18 cellular contexts compared by ENCODE assay signal in genomic region chr7:24955313-24955712, GRCh38. TPM values are rescaled to one million over a fixed set of nuclear protein-coding genes. Genes with fewer than 3 reads are reported as not detected.
DNase-seq lines count a peak whose midpoint lies in the region; ATAC-seq lines count a peak whose summit lies in the region.
"Had no signal": no experiment of that assay in that cellular context is flagged by ENCODE, and none has a peak within 500 bp of the region (broad histone marks: within the 10 kb centered on the region; RNA-seq: fewer than 3 reads in every experiment).

No MANE protein-coding gene starts in this region.

- H3K9me3 ChIP-seq in Karpas-422 (ENCODE audit: low read length), result no peaks in the 10 kb centered on the region
- H3K9me3 ChIP-seq: BE2C, Caco-2 had no signal

- no peaks in the 10 kb centered on the region for H3K9me2 ChIP-seq in Karpas-422 (replicated peaks; ENCODE audit: insufficient read depth, low read length)

- H3K9me3 Mint-ChIP-seq in activated naive CD4-positive, alpha-beta T cell treated with anti-CD3 and anti-CD28 coated beads, Interleukin-2, amount 50 U/mL, for 24 hours, result no peaks in the 10 kb centered on the region
- no peaks in the 10 kb centered on the region for H3K9me3 Mint-ChIP-seq in activated naive CD4-positive, alpha-beta T cell treated with anti-CD3 and anti-CD28 coated beads, Interleukin-2, amount 50 U/mL, for 72 hours
- no peaks in the 10 kb centered on the region for H3K9me3 Mint-ChIP-seq in central memory CD8-positive, alpha-beta T cell
- H3K9me3 Mint-ChIP-seq: CD4-positive, alpha-beta T cell; CD8-positive, alpha-beta T cell had no signal

- no peak overlapping the region for H3K4me3 Mint-ChIP-seq in activated naive CD4-positive, alpha-beta T cell treated with anti-CD3 and anti-CD28 coated beads, Interleukin-2, amount 50 U/mL, for 24 hours
- no peak overlapping the region for H3K4me3 Mint-ChIP-seq in central memory CD8-positive, alpha-beta T cell
- H3K4me3 Mint-ChIP-seq: CD4-positive, alpha-beta T cell; CD8-positive, alpha-beta T cell had no signal

- no peaks in the 10 kb centered on the region for H3K27me3 ChIP-seq in Karpas-422 (ENCODE audit: low read length)
- H3K27me3 ChIP-seq: BE2C, BLaER1 had no signal

- peaks cover 54% of the 10 kb centered on the region for H4K20me1 ChIP-seq in Karpas-422 (ENCODE audit: insufficient read depth, low read depth, low read length)
- H4K20me1 ChIP-seq: BLaER1 had no signal

- DNase-seq in activated naive CD4-positive, alpha-beta T cell treated with anti-CD3 and anti-CD28 coated beads, Interleukin-2, amount 50 U/mL, for 72 hours (ENCODE audit: low spot score in 2 of 2), result no peak
- DNase-seq in Karpas-422, result no peak
- no peak for DNase-seq in central memory CD8-positive, alpha-beta T cell (ENCODE audit: low spot score in 2 of 2)
- no peak for DNase-seq in SKM-1 treated with dmso at 0.1 percent for 144 hours (lab: John Stamatoyannopoulos, UW; ENCODE audit: unreplicated experiment)
- no peak for DNase-seq in NOMO-1 treated with DMSO at 0.1 percent for 48 hours (lab: John Stamatoyannopoulos, UW; ENCODE audit: unreplicated experiment)
- DNase-seq in C1 segment of cervical spinal cord (lab: John Stamatoyannopoulos, UW), result no peak
- DNase-seq: 8988T; ACHN; Caco-2; Calu3; CD4-positive, alpha-beta T cell; CD8-positive, alpha-beta T cell; DMS79 treated with DMSO at 0.1 percent for 48 hours; GF-D8 had no signal

- H3K4me1 ChIP-seq in Karpas-422 (ENCODE audit: low read length), result peaks cover 100% of the 10 kb centered on the region
- H3K4me1 ChIP-seq: BLaER1, Caco-2 had no signal

- H3K4me3 ChIP-seq in Karpas-422 (ENCODE audit: low read length), result no peak overlapping the region
- H3K4me3 ChIP-seq: BLaER1 had no signal

- peak overlapping the region; percentile 74 for H3K27ac ChIP-seq in Karpas-422 (ENCODE audit: low read length)
- H3K27ac ChIP-seq: BLaER1, C4-2B had no signal

- peaks cover 6% of the 10 kb centered on the region; the same call in 1 of the 2 replicates for H3K36me3 ChIP-seq in Karpas-422 (ENCODE audit: insufficient read depth, low read length)
- H3K36me3 ChIP-seq: BE2C, BLaER1 had no signal

- H3K36me3 Mint-ChIP-seq in activated naive CD4-positive, alpha-beta T cell treated with anti-CD3 and anti-CD28 coated beads, Interleukin-2, amount 50 U/mL, for 24 hours, result no peaks in the 10 kb centered on the region
- H3K36me3 Mint-ChIP-seq in activated naive CD4-positive, alpha-beta T cell treated with anti-CD3 and anti-CD28 coated beads, Interleukin-2, amount 50 U/mL, for 72 hours, result peaks cover 0 to 16% of the 10 kb centered on the region in 2 donors
- H3K36me3 Mint-ChIP-seq in central memory CD8-positive, alpha-beta T cell (ENCODE audit: insufficient read depth), result no peaks in the 10 kb centered on the region
- H3K36me3 Mint-ChIP-seq: CD8-positive, alpha-beta T cell had no signal

- no peak overlapping the region for H3K9ac ChIP-seq in Karpas-422 (ENCODE audit: low read length)
- H3K9ac ChIP-seq: BLaER1 had no signal

- ATAC-seq in activated naive CD4-positive, alpha-beta T cell treated with anti-CD3 and anti-CD28 coated beads, Interleukin-2, amount 50 U/mL, for 72 hours, result no peak
- no peak for ATAC-seq in central memory CD8-positive, alpha-beta T cell (replicated peaks; ENCODE audit: extremely low read depth, poor library complexity, severe bottlenecking)
- ATAC-seq: CD8-positive, alpha-beta T cell had no signal

- H3K79me2 ChIP-seq in Karpas-422 (ENCODE audit: low read length), result peaks cover 100% of the 10 kb centered on the region

- H3K4me1 Mint-ChIP-seq in activated naive CD4-positive, alpha-beta T cell treated with anti-CD3 and anti-CD28 coated beads, Interleukin-2, amount 50 U/mL, for 24 hours, result peaks cover 68% of the 10 kb centered on the region
- H3K4me1 Mint-ChIP-seq in central memory CD8-positive, alpha-beta T cell, result peaks cover 82% of the 10 kb centered on the region

- H3K27ac Mint-ChIP-seq in activated naive CD4-positive, alpha-beta T cell treated with anti-CD3 and anti-CD28 coated beads, Interleukin-2, amount 50 U/mL, for 24 hours, result peak overlapping the region; percentile 12
- no peak overlapping the region for H3K27ac Mint-ChIP-seq in activated naive CD4-positive, alpha-beta T cell treated with anti-CD3 and anti-CD28 coated beads, Interleukin-2, amount 50 U/mL, for 72 hours
- peak overlapping the region; percentile 38 for H3K27ac Mint-ChIP-seq in central memory CD8-positive, alpha-beta T cell (ENCODE audit: low read depth)
- H3K27ac Mint-ChIP-seq: CD4-positive, alpha-beta T cell; CD8-positive, alpha-beta T cell had no signal

- no peak overlapping the region for H2AFZ ChIP-seq in Karpas-422 (ENCODE audit: low read length)

- no peaks in the 10 kb centered on the region for H3K27me3 Mint-ChIP-seq in activated naive CD4-positive, alpha-beta T cell treated with anti-CD3 and anti-CD28 coated beads, Interleukin-2, amount 50 U/mL, for 24 hours
- H3K27me3 Mint-ChIP-seq in central memory CD8-positive, alpha-beta T cell, result no peaks in the 10 kb centered on the region
- H3K27me3 Mint-ChIP-seq: CD4-positive, alpha-beta T cell had no signal

- peak overlapping the region; percentile 28 for H3K4me2 ChIP-seq in Karpas-422 (ENCODE audit: low read depth, low read length, poor library complexity, severe bottlenecking)
- H3K4me2 ChIP-seq: BLaER1 had no signal

RNA-seq across cellular contexts. Expression of gene OSBPL3, which starts 24.7 kb away (rescaled TPM):
- 10 to 100 TPM; 42.2 to 52.0 TPM for total RNA-seq in activated naive CD4-positive, alpha-beta T cell treated with anti-CD3 and anti-CD28 coated beads, Interleukin-2, amount 50 U/mL, for 72 hours
- 120 and 149 TPM in 2 replicates for total RNA-seq in Karpas-422 (2014; rRNA removed; shearing (Covaris generic); ENCODE audit: low replicate concordance)

Comparison
In these comparisons a context has a peak if more than half of its experiments do, and no peak if none do; other contexts are left out.
1. H3K27ac Mint-ChIP-seq: peak in activated naive CD4-positive, alpha-beta T cell treated with anti-CD3 and anti-CD28 coated beads, Interleukin-2, amount 50 U/mL, for 24 hours (single experiment) and central memory CD8-positive, alpha-beta T cell (single experiment); none in activated naive CD4-positive, alpha-beta T cell treated with anti-CD3 and anti-CD28 coated beads, Interleukin-2, amount 50 U/mL, for 72 hours (0 of 2).